12 cellular contexts compared by ENCODE assay signal in genomic region chr16:1985466-1986150, GRCh38. TPM values are rescaled to one million over a fixed set of nuclear protein-coding genes. Genes with fewer than 3 reads are reported as not detected.
DNase-seq lines count a peak whose midpoint lies in the region; ATAC-seq and TF ChIP-seq lines count a peak whose summit lies in the region.
"Had no signal": no experiment of that assay in that cellular context is flagged by ENCODE, and none has a peak within 500 bp of the region (broad histone marks: within the 10 kb centered on the region; RNA-seq: fewer than 3 reads in every experiment).

No MANE protein-coding gene starts in this region.

- no peak overlapping the region for H2AFZ ChIP-seq in DND-41 (ENCODE audit: low read depth, low read length)
- no peak overlapping the region for H2AFZ ChIP-seq in MM.1S (ENCODE audit: low read length)
- no peak overlapping the region for H2AFZ ChIP-seq in neural progenitor cell (replicated peaks)

- H3K9me3 ChIP-seq in DND-41 (ENCODE audit: insufficient read depth, low read length, severe bottlenecking) (no peaks in the 10 kb centered on the region), MM.1S (replicated peaks; ENCODE audit: insufficient read depth, low read length) (no peaks in the 10 kb centered on the region), duodenal mucosa (ENCODE audit: control insufficient read depth in 1 of 2, low read length in 2 of 2) (no peaks in the 10 kb centered on the region), neural progenitor cell (ENCODE audit: low read depth) (no peaks in the 10 kb centered on the region)
- H3K9me3 ChIP-seq: thyroid gland had no signal

- H3K36me3 Mint-ChIP-seq in neural progenitor cell, result peaks cover 10% of the 10 kb centered on the region

- peak overlapping the region; percentile 89 for H3K4me3 Mint-ChIP-seq in neural progenitor cell

- H3K79me2 ChIP-seq in DND-41 (ENCODE audit: insufficient read depth, low read length) (peaks cover 18% of the 10 kb centered on the region), MM.1S (ENCODE audit: low read length) (peaks cover 16% of the 10 kb centered on the region), neural progenitor cell (ENCODE audit: low read depth) (peaks cover 14% of the 10 kb centered on the region)

- H3K27ac ChIP-seq in DND-41 (ENCODE audit: low read length), result no peak overlapping the region
- no peak overlapping the region for H3K27ac ChIP-seq in MM.1S (ENCODE audit: low read length)
- peak overlapping the region; percentile 69 for H3K27ac ChIP-seq in duodenal mucosa (ENCODE audit: low read depth, low read length)
- H3K27ac ChIP-seq in neural progenitor cell, result no peak overlapping the region
- H3K27ac ChIP-seq: thyroid gland had no signal

- H3K27me3 ChIP-seq in DND-41 (ENCODE audit: insufficient read depth, low read length, poor library complexity), result peaks cover 14% of the 10 kb centered on the region
- peaks cover 33% of the 10 kb centered on the region for H3K27me3 ChIP-seq in MM.1S (replicated peaks; ENCODE audit: insufficient read depth, low read length)
- H3K27me3 ChIP-seq in duodenal mucosa (ENCODE audit: control insufficient read depth in 1 of 2, insufficient read depth in 2 of 2, low read length in 2 of 2), result peaks cover 21 to 29% of the 10 kb centered on the region in 2 donors
- H3K27me3 ChIP-seq in neural progenitor cell, result peaks cover 56% of the 10 kb centered on the region

- ATAC-seq in DND-41 (ENCODE audit: insufficient read depth, low read depth), result no peak
- no peak for ATAC-seq in HG03520 (IDR thresholded peaks at IDR 0.05; ENCODE audit: unreplicated experiment)
- no peak for ATAC-seq in GM18511 (IDR thresholded peaks at IDR 0.05; ENCODE audit: unreplicated experiment)
- ATAC-seq: activated CD4-positive, CD25-positive, alpha-beta regulatory T cell treated with anti-CD3 and anti-CD28 coated beads, Interleukin-2, amount 50 U/mL, for 24 hours had no signal

- DNase-seq in DND-41 (no peak), MM.1S (no peak), neural progenitor cell (ENCODE audit: low spot score) (no peak), Ammon's horn (ENCODE audit: low spot score) (no peak), A172 (ENCODE audit: low spot score) (no peak)
- DNase-seq: stimulated activated CD4-positive, alpha-beta T cell treated with anti-CD3 and anti-CD28 coated beads, Interleukin-15, amount 100 ng/mL, for 24 hours; thyroid gland had no signal

- no peaks in the 10 kb centered on the region for H3K9me3 Mint-ChIP-seq in neural progenitor cell

- H3K36me3 ChIP-seq in DND-41 (ENCODE audit: insufficient read depth, low read length) (peaks cover 16% of the 10 kb centered on the region), MM.1S (replicated peaks; ENCODE audit: insufficient read depth, low read length) (0 out of 2 replicates have a peak, but pooled peaks cover 4% of the 10 kb centered on the region), duodenal mucosa (ENCODE audit: control insufficient read depth in 1 of 2, insufficient read depth in 2 of 2, low read length in 2 of 2) (peaks cover 17 to 18% of the 10 kb centered on the region in 2 donors), neural progenitor cell (no peaks in the 10 kb centered on the region)

- H3K27me3 Mint-ChIP-seq in neural progenitor cell (ENCODE audit: insufficient read depth, low read depth), result peaks cover 33% of the 10 kb centered on the region

- no peak overlapping the region for H3K27ac Mint-ChIP-seq in neural progenitor cell

- peaks cover 30% of the 10 kb centered on the region for H3K4me1 Mint-ChIP-seq in neural progenitor cell

- H3K4me3 ChIP-seq in DND-41 (ENCODE audit: low read depth in 1 of 2, low read length in 2 of 2) (peak overlapping the region in 1 of 2 experiments; percentile 88; a peak in 1 of 4 replicates), MM.1S (ENCODE audit: low read length) (peak overlapping the region; percentile 99; the same call in 1 of the 2 replicates), duodenal mucosa (ENCODE audit: low read depth in 1 of 2, low read length in 2 of 2) (peak overlapping the region; percentile 75 to 86), neural progenitor cell (peak overlapping the region; percentile 95)

- H3K4me1 ChIP-seq in DND-41 (ENCODE audit: insufficient read depth, low read length) (peaks cover 24% of the 10 kb centered on the region), MM.1S (ENCODE audit: low read length) (peaks cover 20% of the 10 kb centered on the region), duodenal mucosa (ENCODE audit: control insufficient read depth in 1 of 2, insufficient read depth in 2 of 2, low read length in 2 of 2) (peaks cover 61 to 63% of the 10 kb centered on the region in 2 donors), neural progenitor cell (peaks cover 23% of the 10 kb centered on the region)

- H3K9me2 ChIP-seq in MM.1S (replicated peaks; ENCODE audit: insufficient read depth, low read length), result no peaks in the 10 kb centered on the region

- H3K4me2 ChIP-seq in DND-41 (ENCODE audit: insufficient read depth, low read length) (peak overlapping the region; percentile 100), MM.1S (ENCODE audit: low read depth, low read length) (peak overlapping the region; percentile 91), neural progenitor cell (peak overlapping the region; percentile 93)

- H4K20me1 ChIP-seq in DND-41 (ENCODE audit: insufficient read depth, low read length) (0 out of 2 replicates have a peak, but pooled peaks cover 4% of the 10 kb centered on the region), MM.1S (ENCODE audit: insufficient read depth, low read length) (no peaks in the 10 kb centered on the region), neural progenitor cell (ENCODE audit: low read depth) (peaks cover 24% of the 10 kb centered on the region)

- H3F3A ChIP-seq in MM.1S (ENCODE audit: insufficient read depth, low read length) (peaks cover 27% of the 10 kb centered on the region), neural progenitor cell (ENCODE audit: low read depth) (peaks cover 36% of the 10 kb centered on the region)

- peak overlapping the region; percentile 93 for H3K9ac ChIP-seq in DND-41 (ENCODE audit: low read depth, low read length)
- peak overlapping the region; percentile 86; the same call in 1 of the 2 replicates for H3K9ac ChIP-seq in MM.1S (ENCODE audit: low read length)
- H3K9ac ChIP-seq in duodenal mucosa (ENCODE audit: low read depth in 1 of 2, low read length in 2 of 2), result peak overlapping the region; percentile 77 to 79
- H3K9ac ChIP-seq in neural progenitor cell, result no peak overlapping the region

- TF ChIP-seq CTCF in DND-41 (IDR thresholded peaks at IDR 0.05; ENCODE audit: borderline replicate concordance, extremely low read depth, low read length, poor library complexity, severe bottlenecking) (no peak), MM.1S (IDR thresholded peaks at IDR 0.05; ENCODE audit: low read length) (no peak), neural progenitor cell (IDR thresholded peaks at IDR 0.05) (no peak)

RNA-seq across cellular contexts. Expression of gene GFER, which starts 1.6 kb away (rescaled TPM):
- total RNA-seq in neural progenitor cell (ENCODE audit: low replicate concordance), result 35.1 and 35.5 TPM in 2 replicates
- total RNA-seq in A172 (2014; rRNA removed; shearing (Covaris generic)), result 24.1 and 36.1 TPM in 2 replicates

RNA-seq across cellular contexts. Expression of gene SYNGR3, which starts 4.2 kb away (rescaled TPM):
- total RNA-seq in neural progenitor cell (ENCODE audit: low replicate concordance), result 4.4 and 8.7 TPM in 2 replicates
- 21.8 and 29.3 TPM in 2 replicates for total RNA-seq in A172 (2014; rRNA removed; shearing (Covaris generic))
- total RNA-seq: thyroid gland had no signal

RNA-seq across cellular contexts. Expression of gene NOXO1, which starts 4.3 kb away (rescaled TPM):
- total RNA-seq in neural progenitor cell (ENCODE audit: low replicate concordance), result not detected in 2 replicates
- total RNA-seq in A172 (2014; rRNA removed; shearing (Covaris generic)), result 0.19 TPM in 1 of 2 replicates, not detected in the other
- total RNA-seq: thyroid gland had no signal

RNA-seq across cellular contexts. Expression of gene TBL3, which starts 13.8 kb away (rescaled TPM):
- total RNA-seq in neural progenitor cell (ENCODE audit: low replicate concordance), result 30.7 and 47.6 TPM in 2 replicates
- total RNA-seq in A172 (2014; rRNA removed; shearing (Covaris generic)), result 73.6 and 82.8 TPM in 2 replicates

RNA-seq across cellular contexts. Expression of gene RNF151, which starts 19.0 kb away (rescaled TPM):
- total RNA-seq in neural progenitor cell (ENCODE audit: low replicate concordance), result not detected in 2 replicates
- 0.17 TPM in 1 of 2 replicates, not detected in the other for total RNA-seq in A172 (2014; rRNA removed; shearing (Covaris generic))
- total RNA-seq: NCI-H460, thyroid gland had no signal
